ENCODE assay signal across 8 cellular contexts in genomic region chr22:30421695-30422480, GRCh38. TPM values are rescaled to one million over a fixed set of nuclear protein-coding genes. Genes with fewer than 3 reads are reported as not detected.
DNase-seq lines count a peak whose midpoint lies in the region; ATAC-seq and TF ChIP-seq lines count a peak whose summit lies in the region.

No MANE protein-coding gene starts in this region.

- H3K36me3 Mint-ChIP-seq in T-cell, result peaks cover 30% of the 10 kb centered on the region

- no peaks in the 10 kb centered on the region for H4K20me1 ChIP-seq in MM.1S (ENCODE audit: insufficient read depth, low read length)

- POLR2A ChIA-PET in T-cell (lab: Charles Lee), result interaction anchor here (0.6 to 4.3 kb wide), 6 partner anchors 9 to 25 kb away, joined by 3 to 14 read pairs (median 4); partner anchors contain the start of gene SEC14L2 (in 1 of the 2)

- no peak for ATAC-seq in T-cell (replicated peaks in 1 of 4)
- no peak for ATAC-seq in psoas muscle

- peaks cover 37 to 63% (median 62%) of the 10 kb centered on the region in 4 donors for H3K4me1 ChIP-seq in esophagus muscularis mucosa
- peaks cover 24% of the 10 kb centered on the region for H3K4me1 ChIP-seq in psoas muscle
- H3K4me1 ChIP-seq in MM.1S (ENCODE audit: low read length), result peaks cover 20% of the 10 kb centered on the region

- intact Hi-C loops in esophagus muscularis mucosa (cut with DNase I), result no loop called here
- intact Hi-C loops in psoas muscle (cut with DNase I), result loop anchor here in 1 of 2 donors (10.0 kb wide), 2 partner anchors 67 to 183 kb away; partner anchors contain the start of genes CCDC157, SF3A1 and TCN2

- peaks cover 12 to 34% (median 25%) of the 10 kb centered on the region in 4 donors for H3K36me3 ChIP-seq in esophagus muscularis mucosa
- peaks cover 0 to 47% of the 10 kb centered on the region in 2 donors for H3K36me3 ChIP-seq in psoas muscle (ENCODE audit: insufficient read depth in 1 of 2, low read depth in 1 of 2)
- H3K36me3 ChIP-seq in MM.1S (replicated peaks; ENCODE audit: insufficient read depth, low read length), result no peaks in the 10 kb centered on the region

- H3K4me3 Mint-ChIP-seq in T-cell, result peak overlapping the region; percentile 92 to 97 (median 95)

- H3K4me2 ChIP-seq in MM.1S (ENCODE audit: low read depth, low read length), result no peak overlapping the region

- no peaks in the 10 kb centered on the region for H3K9me3 Mint-ChIP-seq in T-cell

- no peaks in the 10 kb centered on the region for H3K9me2 ChIP-seq in MM.1S (replicated peaks; ENCODE audit: insufficient read depth, low read length)

- peak overlapping the region; percentile 66 to 78 (median 67) for H3K4me3 ChIP-seq in esophagus muscularis mucosa
- H3K4me3 ChIP-seq in psoas muscle, result peak overlapping the region; percentile 83
- no peak overlapping the region for H3K4me3 ChIP-seq in MM.1S (ENCODE audit: low read length)

- H3F3A ChIP-seq in MM.1S (ENCODE audit: insufficient read depth, low read length), result peaks cover 19% of the 10 kb centered on the region

- TF ChIP-seq CTCF in esophagus muscularis mucosa (IDR thresholded peaks at IDR 0.05) (no peak), psoas muscle (IDR thresholded peaks at IDR 0.05) (no peak), MM.1S (IDR thresholded peaks at IDR 0.05; ENCODE audit: low read length) (no peak)

- H3K27ac ChIP-seq in esophagus muscularis mucosa (replicated peaks in 1 of 4), result peak overlapping the region; percentile 94 to 99 (median 95)
- H3K27ac ChIP-seq in psoas muscle, result peak overlapping the region; percentile 97
- no peak overlapping the region for H3K27ac ChIP-seq in MM.1S (ENCODE audit: low read length)

- no peaks in the 10 kb centered on the region for H3K27me3 Mint-ChIP-seq in T-cell

- DNase-seq in GF-D8 (lab: John Stamatoyannopoulos, UW) (peak; percentile 36), T-cell (no peak), esophagus muscularis mucosa (ENCODE audit: extremely low spot score) (no peak), psoas muscle (no peak), middle frontal gyrus (ENCODE audit: extremely low spot score, low spot score) (no peak), GM19238 (ENCODE audit: insufficient read length, low spot score) (no peak), MM.1S (no peak), HuH-7 (ENCODE audit: low spot score) (no peak)

- CTCF ChIA-PET in T-cell (lab: Charles Lee), result interaction anchor here in 1 of 2 donors (0.5 to 1.2 kb wide), 3 partner anchors 9 to 133 kb away, joined by 3 read pairs; partner anchors contain the start of gene CASTOR1

- TF ChIP-seq POLR2A in esophagus muscularis mucosa (IDR thresholded peaks at IDR 0.05; ENCODE audit: low read depth), result no peak

- WGBS in esophagus muscularis mucosa, result 73% methylated on average over 8 of the region's 8 CpGs
- 68 to 77% (median 71%) methylated on average over 8 of the region's 8 CpGs for WGBS in psoas muscle, 3 donors

- no peaks in the 10 kb centered on the region for H3K9me3 ChIP-seq in esophagus muscularis mucosa
- H3K9me3 ChIP-seq in psoas muscle, result no peaks in the 10 kb centered on the region
- H3K9me3 ChIP-seq in MM.1S (replicated peaks; ENCODE audit: insufficient read depth, low read length), result no peaks in the 10 kb centered on the region

- no peak overlapping the region for H2AFZ ChIP-seq in MM.1S (ENCODE audit: low read length)

- TF ChIP-seq EP300 in esophagus muscularis mucosa (IDR thresholded peaks at IDR 0.05), result no peak

- peak overlapping the region; percentile 84 to 99 for H3K27ac Mint-ChIP-seq in T-cell

- H3K4me1 Mint-ChIP-seq in T-cell, result peaks cover 48 to 56% (median 49%) of the 10 kb centered on the region in 3 donors

- H3K27me3 ChIP-seq in esophagus muscularis mucosa (no peaks in the 10 kb centered on the region), psoas muscle (ENCODE audit: insufficient read depth in 3 of 3, low read length in 2 of 3) (no peaks in the 10 kb centered on the region), MM.1S (replicated peaks; ENCODE audit: insufficient read depth, low read length) (no peaks in the 10 kb centered on the region)

- peaks cover 17% of the 10 kb centered on the region for H3K79me2 ChIP-seq in MM.1S (ENCODE audit: low read length)

- no peak overlapping the region for H3K9ac ChIP-seq in MM.1S (ENCODE audit: low read length)

RNA-seq across cellular contexts. Expression of gene MTFP1, which starts 3.7 kb away (rescaled TPM):
- 10 to 100 TPM; 22.7 to 59.2 (median 29.4) TPM for total RNA-seq in T-cell
- total RNA-seq in esophagus muscularis mucosa, result 1 to 10 TPM; 1.2 to 7.1 (median 3.4) TPM
- 10 to 100 TPM in 3 of 4 donors, 1 to 10 TPM in 1; 4.3 to 68.7 (median 17.7) TPM for total RNA-seq in psoas muscle
- polyA plus RNA-seq in psoas muscle, result 100 to 1,000 TPM in 1 of 3 donors, 10 to 100 TPM in 2; 50.8 to 156 (median 71.3) TPM

RNA-seq across cellular contexts. Expression of gene SEC14L2, which starts 25.1 kb away (rescaled TPM):
- total RNA-seq in T-cell (10 to 100 TPM; 10.9 to 87.9 (median 15.8) TPM), esophagus muscularis mucosa (10 to 100 TPM in 2 of 4 donors, 1 to 10 TPM in 2; 3.3 to 16.7 (median 8.5) TPM), psoas muscle (1 to 10 TPM; 1.3 to 2.9 (median 2.1) TPM)
- polyA plus RNA-seq in psoas muscle, result 10 to 100 TPM in 1 of 3 donors, 1 to 10 TPM in 1, under 1 TPM in 1; 0.38 to 75.0 (median 1.3) TPM

RNA-seq across cellular contexts. Expression of gene RNF215, which starts 34.7 kb away (rescaled TPM):
- total RNA-seq in T-cell (1 to 10 TPM; 6.2 to 8.4 (median 6.3) TPM), esophagus muscularis mucosa (10 to 100 TPM in 3 of 4 donors, 1 to 10 TPM in 1; 6.6 to 18.5 (median 15.0) TPM), psoas muscle (1 to 10 TPM; 5.7 to 9.8 (median 8.2) TPM)
- polyA plus RNA-seq in psoas muscle, result 10 to 100 TPM in 1 of 3 donors, 1 to 10 TPM in 2; 6.1 to 13.8 (median 8.8) TPM

RNA-seq across cellular contexts. Expression of gene SEC14L3, which starts 49.9 kb away (rescaled TPM):
- total RNA-seq in T-cell (not detected), esophagus muscularis mucosa (not detected), psoas muscle (not detected)
- polyA plus RNA-seq in psoas muscle, result under 1 TPM in 1 of 3 donors, not detected in 2; 0.04 TPM
